Comparison of ENCODE assay signal across 8 cellular contexts in genomic region chr14:31456841-31457664, GRCh38. TPM values are rescaled to one million over a fixed set of nuclear protein-coding genes. Genes with fewer than 3 reads are reported as not detected.
DNase-seq lines count a peak whose midpoint lies in the region; ATAC-seq and TF ChIP-seq lines count a peak whose summit lies in the region.

DTD2 (minus strand) TSS chr14:31457506; CDS start chr14:31457393, 113 bp downstream.

- H2BK12ac ChIP-seq in trophoblast cell (ENCODE audit: low read length) = no peak within 1 kb of the TSS

- no peak within 1 kb of the TSS for H3K23ac ChIP-seq in trophoblast cell (ENCODE audit: low read length)

- H3K9ac ChIP-seq in adipocyte (ENCODE audit: low read length) = peak within 1 kb of the TSS; percentile 99
- peak within 1 kb of the TSS; percentile 86 for H3K9ac ChIP-seq in trophoblast cell (ENCODE audit: low read length)

- H3K9me3 ChIP-seq in adipocyte (ENCODE audit: control insufficient read depth, low read length) (no peaks in the 10 kb centered on the region), trophoblast cell (ENCODE audit: insufficient read depth, low read depth, low read length) (no peaks in the 10 kb centered on the region), transverse colon (no peaks in the 10 kb centered on the region)

- H3K4me3 ChIP-seq in GM12875 (ENCODE audit: low read depth, low read length) = peak within 1 kb of the TSS; percentile 59
- peak within 1 kb of the TSS; percentile 89 for H3K4me3 ChIP-seq in adipocyte (ENCODE audit: low read length)
- H3K4me3 ChIP-seq in trophoblast cell (ENCODE audit: low read depth, low read length) = peak within 1 kb of the TSS; percentile 81
- H3K4me3 ChIP-seq in transverse colon = peak within 1 kb of the TSS; percentile 52 to 73 (median 58)

- peak within 1 kb of the TSS; percentile 74 for H3K18ac ChIP-seq in trophoblast cell (ENCODE audit: low read length)

- no peak within 1 kb of the TSS for H2AK5ac ChIP-seq in trophoblast cell (ENCODE audit: low read length)

- peak; percentile 82 for TF ChIP-seq POLR2A in transverse colon (IDR thresholded peaks at IDR 0.05)

- H4K91ac ChIP-seq in trophoblast cell (ENCODE audit: low read depth, low read length) = peak within 1 kb of the TSS; percentile 46

- DNase-seq in NCI-H1417 (lab: John Stamatoyannopoulos, UW) (peak; percentile 98 to 99 (median 98)), T follicular helper cell (ENCODE audit: low read depth) (peak; percentile 89), adipocyte (ENCODE audit: low read depth) (peak; percentile 98), Right ventricle myocardium superior (peak; percentile 98), trophoblast cell (peak; percentile 98), transverse colon (peak; percentile 96)

- peaks cover 4% of the 10 kb centered on the region for H3K79me2 ChIP-seq in trophoblast cell (ENCODE audit: control insufficient read depth, insufficient read depth, low read length, poor library complexity)

- peak within 1 kb of the TSS; percentile 1 for H2BK5ac ChIP-seq in trophoblast cell (ENCODE audit: low read depth, low read length, poor library complexity)

- H4K12ac ChIP-seq in trophoblast cell (ENCODE audit: low read depth, low read length) = peak within 1 kb of the TSS; percentile 45

- H3K27ac ChIP-seq in trophoblast cell (ENCODE audit: low read depth, low read length) = peak within 1 kb of the TSS; percentile 62
- H3K27ac ChIP-seq in transverse colon = peak within 1 kb of the TSS; percentile 89 to 93 (median 92)

- H4K8ac ChIP-seq in trophoblast cell (ENCODE audit: low read depth, low read length) = peak within 1 kb of the TSS; percentile 24

- H3K4ac ChIP-seq in trophoblast cell (ENCODE audit: low read depth, low read length) = no peak within 1 kb of the TSS

- WGBS in trophoblast cell (ENCODE audit: extremely low coverage, insufficient coverage, insufficient read length) = no CpG with 5 or more reads among the region's 70 CpGs
- WGBS in transverse colon (ENCODE audit: low coverage in 1 of 2), 2 donors = 0 to 1% methylated on average over 5 to 69 of the region's 70 CpGs

- peaks cover 6% of the 10 kb centered on the region for H3K36me3 ChIP-seq in adipocyte (ENCODE audit: control insufficient read depth, insufficient read depth, low read length, severe bottlenecking)
- peaks cover 2 to 3% of the 10 kb centered on the region in 2 experiments for H3K36me3 ChIP-seq in trophoblast cell (ENCODE audit: control insufficient read depth in 1 of 2, insufficient read depth in 2 of 2, low read length in 2 of 2)
- H3K36me3 ChIP-seq in transverse colon = peaks cover 0 to 4% (median 2%) of the 10 kb centered on the region in 4 donors

- H2BK120ac ChIP-seq in trophoblast cell (ENCODE audit: insufficient read depth, low read length, poor library complexity) = peak within 1 kb of the TSS; percentile 4

- H3K27me3 ChIP-seq in adipocyte (replicated peaks; ENCODE audit: control insufficient read depth, insufficient read depth, low read length) = no peaks in the 10 kb centered on the region
- no peaks in the 10 kb centered on the region for H3K27me3 ChIP-seq in trophoblast cell (ENCODE audit: insufficient read depth, low read length)
- H3K27me3 ChIP-seq in transverse colon = no peaks in the 10 kb centered on the region

- peaks cover 5% of the 10 kb centered on the region for H3K79me1 ChIP-seq in trophoblast cell (ENCODE audit: low read length)

- H3K4me2 ChIP-seq in trophoblast cell (ENCODE audit: low read length) = peak within 1 kb of the TSS; percentile 84

- H3K14ac ChIP-seq in trophoblast cell (ENCODE audit: low read length) = peak within 1 kb of the TSS; percentile 32

- ATAC-seq in HG02763 (IDR thresholded peaks at IDR 0.05; ENCODE audit: unreplicated experiment) = peak; percentile 98
- peak; percentile 100 for ATAC-seq in Right ventricle myocardium superior (ENCODE audit: poor library complexity)

- no peak for TF ChIP-seq CTCF in GM12875 (IDR thresholded peaks at IDR 0.05; ENCODE audit: borderline replicate concordance, insufficient read depth, low read depth, low read length)
- no peak for TF ChIP-seq CTCF in transverse colon (IDR thresholded peaks at IDR 0.05)

- TF ChIP-seq EP300 in transverse colon (IDR thresholded peaks at IDR 0.05; ENCODE audit: low read depth) = no peak

- peaks cover 29% of the 10 kb centered on the region for H3K4me1 ChIP-seq in adipocyte (ENCODE audit: control insufficient read depth, insufficient read depth, low read length)
- H3K4me1 ChIP-seq in trophoblast cell (ENCODE audit: control insufficient read depth in 1 of 2, insufficient read depth in 2 of 2, low read length in 2 of 2) = peaks cover 0 to 2% of the 10 kb centered on the region in 2 experiments
- H3K4me1 ChIP-seq in transverse colon = peaks cover 0 to 15% (median 4%) of the 10 kb centered on the region in 4 donors

- peak within 1 kb of the TSS; percentile 53 for H2AFZ ChIP-seq in trophoblast cell (ENCODE audit: insufficient read depth, low read length, poor library complexity)

- intact Hi-C loops in Right ventricle myocardium superior (cut with DNase I) (no loop called here), transverse colon (cut with DNase I; ENCODE audit: low total_unique reads) (no loop called here)

- in situ Hi-C loops in transverse colon (cut with MboI; ENCODE audit: low pct_ligation_motif_present in 1 of 4, low pct_unique_long_range_greater_than_20kb in 1 of 4, low sequenced_read_pairs in 3 of 4) = no loop called here

RNA-seq across cellular contexts. Expression of gene DTD2, which starts in this region (rescaled TPM):
- 7.0 TPM for total RNA-seq in Right ventricle myocardium superior
- 6.9 and 7.2 TPM in 2 replicates for polyA plus RNA-seq in trophoblast cell (2013)
- total RNA-seq in transverse colon = 10 to 100 TPM in 3 of 4 donors, 1 to 10 TPM in 1; 7.5 to 62.7 (median 25.9) TPM

Comparison
In these comparisons a context has a peak if more than half of its experiments do, and no peak if none do; other contexts are left out.
1. Peak in every context shown above with its lines: DNase-seq, ATAC-seq, H3K4me3 ChIP-seq and H3K27ac ChIP-seq.